ENCODE assay signal across 9 cellular contexts in the genomic region with DNA sequence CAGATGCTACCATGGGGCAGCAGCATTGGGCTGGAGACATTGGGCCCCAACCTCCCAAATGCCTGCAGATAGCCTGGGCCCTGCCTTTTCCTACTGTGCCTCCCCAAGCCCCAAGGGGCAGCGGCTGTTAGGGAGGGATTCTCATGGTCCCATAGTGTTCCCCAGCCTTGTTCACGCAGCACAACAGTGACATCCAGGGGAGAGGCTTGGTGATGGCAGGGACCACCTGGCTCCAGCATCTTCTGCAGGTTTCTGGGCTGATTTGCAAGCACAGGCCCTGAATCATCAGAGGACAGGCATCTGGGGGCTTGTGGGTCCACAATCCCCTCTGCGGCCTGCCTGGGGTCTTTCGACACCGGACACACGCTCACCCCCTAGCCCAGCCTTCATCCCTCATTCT.
DNase-seq lines count a peak whose midpoint lies in the region; ATAC-seq and TF ChIP-seq lines count a peak whose summit lies in the region.
"Had no signal": no experiment of that assay in that cellular context is flagged by ENCODE, and none has a peak within 500 bp of the region (broad histone marks: within the 10 kb centered on the region; RNA-seq: fewer than 3 reads in every experiment).

No MANE protein-coding gene starts in this region.

- no peak overlapping the region for H3K4me3 ChIP-seq in epithelial cell of esophagus (ENCODE audit: low read length)
- H3K4me3 ChIP-seq: colonic mucosa had no signal

- H3K9me3 Mint-ChIP-seq in osteocyte (ENCODE audit: unreplicated experiment): no peaks in the 10 kb centered on the region
- H3K9me3 Mint-ChIP-seq in immature natural killer cell: no peaks in the 10 kb centered on the region
- no peaks in the 10 kb centered on the region for H3K9me3 Mint-ChIP-seq in naive thymus-derived CD8-positive, alpha-beta T cell

- H3K4me1 Mint-ChIP-seq in osteocyte (ENCODE audit: unreplicated experiment) (peaks cover 5% of the 10 kb centered on the region), immature natural killer cell (no peaks in the 10 kb centered on the region)
- no peaks in the 10 kb centered on the region for H3K4me1 Mint-ChIP-seq in naive thymus-derived CD8-positive, alpha-beta T cell

- TF ChIP-seq CTCF in epithelial cell of esophagus (IDR thresholded peaks at IDR 0.05; ENCODE audit: insufficient read depth, low read depth, low read length, missing control alignments) (peak; percentile 28), osteocyte (IDR thresholded peaks at IDR 0.05) (peak; percentile 29)

- H3K27ac Mint-ChIP-seq in osteocyte (ENCODE audit: unreplicated experiment) (no peak overlapping the region), immature natural killer cell (no peak overlapping the region)
- H3K27ac Mint-ChIP-seq in naive thymus-derived CD8-positive, alpha-beta T cell: no peak overlapping the region

- no peaks in the 10 kb centered on the region for H3K27me3 Mint-ChIP-seq in osteocyte (ENCODE audit: unreplicated experiment)
- H3K27me3 Mint-ChIP-seq in immature natural killer cell (ENCODE audit: low read depth in 3 of 3): no peaks in the 10 kb centered on the region
- no peaks in the 10 kb centered on the region for H3K27me3 Mint-ChIP-seq in naive thymus-derived CD8-positive, alpha-beta T cell

- peak; percentile 3 for DNase-seq in NCI-H1092 treated with DMSO at 0.1 percent for 48 hours (lab: John Stamatoyannopoulos, UW)
- DNase-seq in NCI-H1092 (lab: John Stamatoyannopoulos, UW): no peak
- peak; percentile 17 for DNase-seq in NCI-H1694 (lab: John Stamatoyannopoulos, UW)
- no peak for DNase-seq in epithelial cell of esophagus (ENCODE audit: low read depth)
- DNase-seq in osteocyte (ENCODE audit: extremely low spot score, unreplicated experiment): no peak
- no peak for DNase-seq in immature natural killer cell
- no peak for DNase-seq in naive thymus-derived CD8-positive, alpha-beta T cell
- DNase-seq: colonic mucosa had no signal

- H3K4me3 Mint-ChIP-seq in osteocyte (ENCODE audit: unreplicated experiment): no peak overlapping the region
- H3K4me3 Mint-ChIP-seq in immature natural killer cell: no peak overlapping the region
- H3K4me3 Mint-ChIP-seq in naive thymus-derived CD8-positive, alpha-beta T cell: no peak overlapping the region

- ATAC-seq in naive thymus-derived CD8-positive, alpha-beta T cell: no peak
- ATAC-seq in HG02885 (IDR thresholded peaks at IDR 0.05; ENCODE audit: poor library complexity, unreplicated experiment): no peak

- H3K36me3 Mint-ChIP-seq in osteocyte (ENCODE audit: unreplicated experiment) (no peaks in the 10 kb centered on the region), immature natural killer cell (no peaks in the 10 kb centered on the region)
- H3K36me3 Mint-ChIP-seq in naive thymus-derived CD8-positive, alpha-beta T cell: no peaks in the 10 kb centered on the region

- POLR2A ChIA-PET in naive thymus-derived CD8-positive, alpha-beta T cell (lab: Charles Lee): no interaction called here

Comparison
In these comparisons a context has a peak if more than half of its experiments do, and no peak if none do; other contexts are left out.
1. DNase-seq: peak in NCI-H1092 treated with DMSO at 0.1 percent for 48 hours (single experiment) and NCI-H1694 (single experiment); none in NCI-H1092 (single experiment), epithelial cell of esophagus (single experiment), osteocyte (single experiment), immature natural killer cell (0 of 3) and naive thymus-derived CD8-positive, alpha-beta T cell (0 of 10).